Comparison of ENCODE assay signal across 13 cellular contexts in genomic region chr5:148401604-148402003, GRCh38. TPM values are rescaled to one million over a fixed set of nuclear protein-coding genes. Genes with fewer than 3 reads are reported as not detected.
DNase-seq lines count a peak whose midpoint lies in the region; ATAC-seq and TF ChIP-seq lines count a peak whose summit lies in the region.
"Had no signal": no experiment of that assay in that cellular context is flagged by ENCODE, and none has a peak within 500 bp of the region (broad histone marks: within the 10 kb centered on the region; RNA-seq: fewer than 3 reads in every experiment).

No MANE protein-coding gene starts in this region.

- intact Hi-C loops in cardiac septum (cut with DNase I) = no loop called here
- intact Hi-C loops in aorta (cut with DNase I) = no loop called here
- intact Hi-C loops in psoas muscle (cut with DNase I) = no loop called here

- H3K36me3 Mint-ChIP-seq in activated naive CD8-positive, alpha-beta T cell treated with anti-CD3 and anti-CD28 coated beads for 36 hours = peaks cover 45% of the 10 kb centered on the region

- H3K4me3 Mint-ChIP-seq in activated naive CD8-positive, alpha-beta T cell treated with anti-CD3 and anti-CD28 coated beads for 36 hours = no peak overlapping the region

- WGBS in lung, 2 donors = 24% methylated on average over 2 of the region's 2 CpGs
- 4% methylated on average over 2 of the region's 2 CpGs for WGBS in aorta, 2 donors
- WGBS in psoas muscle, 3 donors = 67 to 79% (median 72%) methylated on average over 2 of the region's 2 CpGs

- H3K36me3 ChIP-seq in right atrium auricular region (peaks cover 63% of the 10 kb centered on the region), lung (ENCODE audit: control insufficient read depth in 2 of 2, insufficient read depth in 2 of 2, low read length in 2 of 2) (peaks cover 3 to 27% of the 10 kb centered on the region in 2 donors), aorta (ENCODE audit: control insufficient read depth in 1 of 2, insufficient read depth in 2 of 2, low read length in 1 of 2) (peaks cover 2 to 4% of the 10 kb centered on the region in 2 donors), psoas muscle (ENCODE audit: insufficient read depth in 1 of 2, low read depth in 1 of 2) (peaks cover 4 to 91% of the 10 kb centered on the region in 2 donors)
- H3K36me3 ChIP-seq in effector memory CD4-positive, alpha-beta T cell (ENCODE audit: control insufficient read depth, insufficient read depth, low read length) = peaks cover 65% of the 10 kb centered on the region

- peaks cover 54% of the 10 kb centered on the region for H3K4me1 Mint-ChIP-seq in activated naive CD8-positive, alpha-beta T cell treated with anti-CD3 and anti-CD28 coated beads for 36 hours

- ATAC-seq in lung (ENCODE audit: insufficient read depth, low FRiP score) (no peak), aorta (ENCODE audit: low FRiP score) (no peak), HG03354 (IDR thresholded peaks at IDR 0.05; ENCODE audit: poor library complexity, severe bottlenecking, unreplicated experiment) (no peak), psoas muscle (no peak)
- ATAC-seq: HepG2 had no signal

- H3K27me3 ChIP-seq in right atrium auricular region (no peaks in the 10 kb centered on the region), lung (ENCODE audit: control insufficient read depth, insufficient read depth) (no peaks in the 10 kb centered on the region), aorta (ENCODE audit: control insufficient read depth in 1 of 2, insufficient read depth in 2 of 2, low read length in 1 of 2) (no peaks in the 10 kb centered on the region), psoas muscle (ENCODE audit: insufficient read depth in 3 of 3, low read length in 2 of 3) (no peaks in the 10 kb centered on the region)
- no peaks in the 10 kb centered on the region for H3K27me3 ChIP-seq in effector memory CD4-positive, alpha-beta T cell (replicated peaks; ENCODE audit: control insufficient read depth, insufficient read depth, low read length, poor library complexity, severe bottlenecking)

- DNase-seq in right atrium auricular region (ENCODE audit: low spot score) (no peak), cardiac septum (ENCODE audit: low spot score) (no peak), lung (ENCODE audit: low spot score) (no peak), aorta (no peak), psoas muscle (no peak)
- no peak for DNase-seq in activated naive CD8-positive, alpha-beta T cell treated with anti-CD3 and anti-CD28 coated beads for 36 hours
- no peak for DNase-seq in effector memory CD4-positive, alpha-beta T cell
- DNase-seq: activated CD4-positive, alpha-beta T cell treated with anti-CD3 and anti-CD28 coated beads, Interleukin-2, amount 50 U/mL, for 48 hours; NCI-H2107; SHP77; stimulated activated naive CD4-positive, alpha-beta T cell had no signal

- H3K9me3 Mint-ChIP-seq in activated naive CD8-positive, alpha-beta T cell treated with anti-CD3 and anti-CD28 coated beads for 36 hours = no peaks in the 10 kb centered on the region

- H3K27ac ChIP-seq in right atrium auricular region = peak overlapping the region; percentile 25 to 38
- H3K27ac ChIP-seq in lung (ENCODE audit: low read depth in 1 of 2, low read length in 1 of 2) = peak overlapping the region; percentile 25 to 80
- peak overlapping the region; percentile 18 to 63 for H3K27ac ChIP-seq in aorta (ENCODE audit: low read depth in 1 of 2, low read length in 2 of 2)
- no peak overlapping the region for H3K27ac ChIP-seq in psoas muscle
- no peak overlapping the region for H3K27ac ChIP-seq in effector memory CD4-positive, alpha-beta T cell (ENCODE audit: insufficient read depth, low read length, poor library complexity, severe bottlenecking)

- H3K9me3 ChIP-seq in right atrium auricular region (no peaks in the 10 kb centered on the region), lung (ENCODE audit: control insufficient read depth in 2 of 2, insufficient read depth in 1 of 2, low read length in 1 of 2) (no peaks in the 10 kb centered on the region), aorta (ENCODE audit: control insufficient read depth, low read length) (no peaks in the 10 kb centered on the region), psoas muscle (no peaks in the 10 kb centered on the region)
- no peaks in the 10 kb centered on the region for H3K9me3 ChIP-seq in effector memory CD4-positive, alpha-beta T cell (ENCODE audit: control insufficient read depth, low read length)

- H3K4me1 ChIP-seq in right atrium auricular region = peaks cover 0 to 11% of the 10 kb centered on the region in 2 donors
- H3K4me1 ChIP-seq in lung (ENCODE audit: control insufficient read depth in 2 of 2, insufficient read depth in 2 of 2, low read length in 2 of 2) = peaks cover 3 to 13% of the 10 kb centered on the region in 2 donors
- peaks cover 1 to 2% of the 10 kb centered on the region in 2 donors for H3K4me1 ChIP-seq in aorta (ENCODE audit: control insufficient read depth in 1 of 2, insufficient read depth in 2 of 2, low read length in 2 of 2)
- H3K4me1 ChIP-seq in psoas muscle = no peaks in the 10 kb centered on the region
- H3K4me1 ChIP-seq in effector memory CD4-positive, alpha-beta T cell (ENCODE audit: control insufficient read depth, insufficient read depth, low read length, poor library complexity, severe bottlenecking) = no peaks in the 10 kb centered on the region

- H3K4me3 ChIP-seq in right atrium auricular region (no peak overlapping the region), lung (no peak overlapping the region), aorta (ENCODE audit: low read length in 2 of 2) (no peak overlapping the region), psoas muscle (no peak overlapping the region)
- H3K4me3 ChIP-seq in effector memory CD4-positive, alpha-beta T cell (ENCODE audit: insufficient read depth, low read depth, low read length, poor library complexity, severe bottlenecking) = no peak overlapping the region

- H3K27me3 Mint-ChIP-seq in activated naive CD8-positive, alpha-beta T cell treated with anti-CD3 and anti-CD28 coated beads for 36 hours = no peaks in the 10 kb centered on the region

- no peak for TF ChIP-seq CTCF in right atrium auricular region (IDR thresholded peaks at IDR 0.05)
- no peak for TF ChIP-seq CTCF in lung (IDR thresholded peaks at IDR 0.05; ENCODE audit: control extremely low read depth, extremely low read depth)
- TF ChIP-seq CTCF in psoas muscle (IDR thresholded peaks at IDR 0.05) = no peak

- peak overlapping the region; percentile 84 for H3K27ac Mint-ChIP-seq in activated naive CD8-positive, alpha-beta T cell treated with anti-CD3 and anti-CD28 coated beads for 36 hours

RNA-seq across cellular contexts. Expression of gene FBXO38, which starts 17.8 kb away (rescaled TPM):
- total RNA-seq in right atrium auricular region (10 to 100 TPM; 32.2 to 36.7 TPM), cardiac septum (61.3 TPM), lung (10 to 100 TPM; 56.9 to 77.2 TPM), aorta (10 to 100 TPM; 51.1 to 64.4 TPM), psoas muscle (10 to 100 TPM; 31.4 to 42.7 (median 33.5) TPM)
- total RNA-seq in activated naive CD8-positive, alpha-beta T cell treated with anti-CD3 and anti-CD28 coated beads for 36 hours = 10 to 100 TPM; 35.9 to 38.8 TPM
- polyA plus RNA-seq in lung (10 to 100 TPM; 18.5 to 26.4 TPM), aorta (10 to 100 TPM in 1 of 2 donors, 1 to 10 TPM in 1; 6.0 to 24.6 TPM), psoas muscle (10 to 100 TPM; 13.3 to 28.9 (median 13.4) TPM)

Comparison
In these comparisons a context has a peak if more than half of its experiments do, and no peak if none do; other contexts are left out.
1. H3K27ac ChIP-seq: peak in right atrium auricular region (2 of 2), lung (2 of 2) and aorta (2 of 2); none in psoas muscle (single experiment) and effector memory CD4-positive, alpha-beta T cell (single experiment).